20 cellular contexts compared by ENCODE assay signal in the genomic region with DNA sequence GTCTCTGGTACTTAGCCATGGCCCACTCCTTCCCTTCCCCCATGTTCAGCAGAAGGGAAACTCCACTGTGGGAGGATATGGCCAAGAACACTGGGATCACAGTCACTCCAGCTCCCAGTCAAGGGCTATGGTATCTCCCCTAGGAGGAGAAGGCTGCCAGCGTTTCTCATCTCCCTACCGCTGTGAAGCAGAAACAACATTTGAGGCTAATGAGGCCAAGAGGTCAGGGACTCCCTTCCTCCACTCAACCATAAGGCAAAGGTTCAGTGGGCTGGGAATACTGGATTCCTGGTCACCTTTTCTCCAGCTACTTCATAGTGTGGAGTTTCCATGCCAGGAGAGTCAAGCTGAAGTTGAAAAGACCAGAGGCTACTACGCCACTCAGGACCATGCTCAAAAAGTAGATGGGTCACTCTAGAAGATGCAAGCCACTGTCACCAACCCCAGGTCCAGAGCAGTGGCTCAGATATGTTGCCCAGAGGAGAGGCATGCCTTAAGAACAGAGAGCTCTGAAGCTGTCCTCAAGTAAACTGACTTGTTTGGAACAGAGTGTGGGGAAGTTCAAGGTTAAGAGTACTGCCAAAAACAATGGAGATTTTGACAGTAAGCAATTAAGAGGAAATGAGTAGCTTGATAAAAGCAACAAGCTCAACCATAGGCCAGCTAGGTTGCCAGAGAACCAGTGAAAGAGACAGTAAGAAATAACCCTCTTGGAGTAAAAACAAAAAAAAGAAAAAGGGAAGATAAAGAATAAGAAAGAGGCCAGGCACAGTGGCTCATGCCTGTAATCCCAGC. TPM values are rescaled to one million over a fixed set of nuclear protein-coding genes. Genes with fewer than 3 reads are reported as not detected.
DNase-seq lines count a peak whose midpoint lies in the region; ATAC-seq and TF ChIP-seq lines count a peak whose summit lies in the region.
"Had no signal": no experiment of that assay in that cellular context is flagged by ENCODE, and none has a peak within 500 bp of the region (broad histone marks: within the 10 kb centered on the region; RNA-seq: fewer than 3 reads in every experiment).

No MANE protein-coding gene starts in this region.

- no peak overlapping the region for H3K4me3 ChIP-seq in CD4-positive, CD25-positive, alpha-beta regulatory T cell (ENCODE audit: low read depth, low read length)
- H3K4me3 ChIP-seq in ascending aorta (no peak overlapping the region), H7 (ENCODE audit: insufficient read depth, low read depth, low read length) (no peak overlapping the region)
- H3K4me3 ChIP-seq: HAP-1, pancreas, sigmoid colon had no signal

- peak overlapping the region in 1 of 4 donors; percentile 13 for H3K4me3 Mint-ChIP-seq in CD4-positive, CD25-positive, alpha-beta regulatory T cell
- H3K4me3 Mint-ChIP-seq: nephron progenitor cell; T-helper 1 cell treated with Interleukin-12 subunit alpha and Interleukin-12 subunit beta and Interleukin-4 antibody, amounts not matched to agents 30 μg/mL and 1 μg/mL, for 36 hours had no signal

- peaks cover 0 to 12% (median 2%) of the 10 kb centered on the region in 7 donors for H3K9me3 Mint-ChIP-seq in CD4-positive, CD25-positive, alpha-beta regulatory T cell

- no peaks in the 10 kb centered on the region for H3K9me3 ChIP-seq in CD4-positive, CD25-positive, alpha-beta regulatory T cell (ENCODE audit: control insufficient read depth in 2 of 2, low read length in 2 of 2)
- H3K9me3 ChIP-seq in ascending aorta: no peaks in the 10 kb centered on the region
- H3K9me3 ChIP-seq: HAP-1, pancreas, sigmoid colon had no signal

- peak overlapping the region in 2 of 3 donors; percentile 6 to 60 for H3K27ac Mint-ChIP-seq in CD4-positive, CD25-positive, alpha-beta regulatory T cell
- H3K27ac Mint-ChIP-seq: nephron progenitor cell; T-helper 1 cell treated with Interleukin-12 subunit alpha and Interleukin-12 subunit beta and Interleukin-4 antibody, amounts not matched to agents 30 μg/mL and 1 μg/mL, for 36 hours had no signal

- no peaks in the 10 kb centered on the region for H3K36me3 ChIP-seq in CD4-positive, CD25-positive, alpha-beta regulatory T cell (ENCODE audit: control insufficient read depth, insufficient read depth, low read length)
- H3K36me3 ChIP-seq in ascending aorta (no peaks in the 10 kb centered on the region), H7 (replicated peaks; ENCODE audit: control insufficient read depth, insufficient read depth, low read length) (no peaks in the 10 kb centered on the region)
- H3K36me3 ChIP-seq: HAP-1, pancreas, sigmoid colon had no signal

- H3K27ac ChIP-seq in CD4-positive, CD25-positive, alpha-beta regulatory T cell (ENCODE audit: insufficient read depth, low read length, poor library complexity, severe bottlenecking): no peak overlapping the region
- peak overlapping the region; percentile 8 to 26 for H3K27ac ChIP-seq in ascending aorta
- H3K27ac ChIP-seq: HL-60, pancreas, sigmoid colon had no signal

- H3K4me1 Mint-ChIP-seq in CD4-positive, CD25-positive, alpha-beta regulatory T cell: peaks cover 1 to 37% (median 26%) of the 10 kb centered on the region in 4 donors

- H3K4me1 ChIP-seq in CD4-positive, CD25-positive, alpha-beta regulatory T cell (ENCODE audit: control insufficient read depth, insufficient read depth, low read length, poor library complexity, severe bottlenecking): peaks cover 28% of the 10 kb centered on the region
- H3K4me1 ChIP-seq in ascending aorta: peaks cover 4 to 9% of the 10 kb centered on the region in 2 donors
- H3K4me1 ChIP-seq: HAP-1 had no signal

- intact Hi-C loops in ascending aorta (cut with DNase I): no loop called here

- ATAC-seq in CD4-positive, CD25-positive, alpha-beta regulatory T cell (ENCODE audit: low read depth in 2 of 2): no peak
- ATAC-seq in left lobe of liver: peak; percentile 10
- ATAC-seq in GM18511 (IDR thresholded peaks at IDR 0.05; ENCODE audit: unreplicated experiment): no peak
- ATAC-seq: pancreas had no signal

- peaks cover 7% of the 10 kb centered on the region for H3K27me3 Mint-ChIP-seq in CD4-positive, CD25-positive, alpha-beta regulatory T cell

- H3K27me3 ChIP-seq in CD4-positive, CD25-positive, alpha-beta regulatory T cell (ENCODE audit: control insufficient read depth, insufficient read depth, low read length): no peaks in the 10 kb centered on the region
- no peaks in the 10 kb centered on the region for H3K27me3 ChIP-seq in ascending aorta
- no peaks in the 10 kb centered on the region for H3K27me3 ChIP-seq in H7 (ENCODE audit: control insufficient read depth, insufficient read depth, low read length)
- H3K27me3 ChIP-seq: pancreas, sigmoid colon had no signal

- no peak for DNase-seq in CD4-positive, CD25-positive, alpha-beta regulatory T cell
- DNase-seq in ascending aorta (ENCODE audit: low spot score in 2 of 2): no peak
- no peak for DNase-seq in left lobe of liver (ENCODE audit: low spot score)
- peak; percentile 86 for DNase-seq in pulmonary artery endothelial cell (ENCODE audit: low read depth, low spot score)
- no peak for DNase-seq in H7
- DNase-seq in DMS53 treated with DMSO at 0.1 percent for 48 hours (lab: John Stamatoyannopoulos, UW; ENCODE audit: unreplicated experiment): no peak
- DNase-seq in GF-D8 (lab: John Stamatoyannopoulos, UW): no peak
- DNase-seq: activated naive CD4-positive, alpha-beta T cell; activated T-cell treated with anti-CD3 and anti-CD28 coated beads, Interleukin-2, amount 50 U/mL, for 48 hours; cortex of kidney; Kasumi-1; left cardiac atrium; NCI-H187 treated with DMSO at 0.1 percent for 48 hours; nephron progenitor cell; pancreas; sigmoid colon had no signal

- TF ChIP-seq CTCF in ascending aorta (IDR thresholded peaks at IDR 0.05): no peak

- H3K36me3 Mint-ChIP-seq in CD4-positive, CD25-positive, alpha-beta regulatory T cell: peaks cover 9% of the 10 kb centered on the region

RNA-seq across cellular contexts. Expression of gene TMEM140, which starts 3.8 kb away (rescaled TPM):
- total RNA-seq in CD4-positive, CD25-positive, alpha-beta regulatory T cell: 44.7 TPM
- polyA plus RNA-seq in CD4-positive, CD25-positive, alpha-beta regulatory T cell: 10 to 100 TPM; 18.9 to 39.3 (median 30.3) TPM
- 26.9 TPM for total RNA-seq in ascending aorta
- total RNA-seq in left lobe of liver: 32.4 TPM
- 13.4 and 44.6 TPM in 2 replicates for total RNA-seq in pulmonary artery endothelial cell
- total RNA-seq in H7 (2014; rRNA removed; shearing (Covaris generic)): not detected in 2 replicates

RNA-seq across cellular contexts. Expression of gene CYREN, which starts 26.4 kb away (rescaled TPM):
- 20.1 TPM for total RNA-seq in CD4-positive, CD25-positive, alpha-beta regulatory T cell
- polyA plus RNA-seq in CD4-positive, CD25-positive, alpha-beta regulatory T cell: 10 to 100 TPM; 25.3 to 39.8 (median 33.2) TPM
- total RNA-seq in ascending aorta (21.6 TPM), left lobe of liver (15.0 TPM), pulmonary artery endothelial cell (21.4 and 21.6 TPM in 2 replicates)
- total RNA-seq in H7 (2014; rRNA removed; shearing (Covaris generic)): 36.2 and 41.1 TPM in 2 replicates

Comparison
In these comparisons a context has a peak if more than half of its experiments do, and no peak if none do; other contexts are left out.
1. RNA of gene TMEM140, which starts 3.8 kb away (total RNA-seq): 44.7 TPM in CD4-positive, CD25-positive, alpha-beta regulatory T cell (single experiment), 32.4 TPM in left lobe of liver (single experiment), 26.9 TPM in ascending aorta (single experiment) and 13.4 to 44.6 TPM in pulmonary artery endothelial cell; not detected in H7; every median in the first group is over 10 times any median in the second.